1 cellular context compared by ENCODE assay signal in genomic region chr15:48147358-48147757, GRCh38.
TF ChIP-seq lines count a peak whose summit lies in the region.

No MANE protein-coding gene starts in this region.

TF ChIP-seq in GM12878, 131 proteins besides CTCF, POLR2A, EP300 and RAD21:
- no peak for TF ChIP-seq ZZZ3 (IDR thresholded peaks at IDR 0.05; ENCODE audit: control insufficient read depth, insufficient read length, low read depth)
- TF ChIP-seq ZNF207 (IDR thresholded peaks at IDR 0.05; ENCODE audit: borderline replicate concordance): no peak
- no peak for TF ChIP-seq ETV6 (conservative IDR thresholded peaks at IDR 0.05 in 1 of 2, IDR thresholded peaks at IDR 0.05 in 1 of 2; ENCODE audit: borderline replicate concordance in 1 of 2, low read depth in 1 of 2)
- no peak for TF ChIP-seq TARDBP (IDR thresholded peaks at IDR 0.05; ENCODE audit: borderline replicate concordance)
- no peak for TF ChIP-seq CBX3 (IDR thresholded peaks at IDR 0.05; ENCODE audit: borderline replicate concordance, low read depth)
- TF ChIP-seq ZNF274 (IDR thresholded peaks at IDR 0.05; ENCODE audit: insufficient read depth, insufficient read length): no peak
- TF ChIP-seq, protein P1, sequence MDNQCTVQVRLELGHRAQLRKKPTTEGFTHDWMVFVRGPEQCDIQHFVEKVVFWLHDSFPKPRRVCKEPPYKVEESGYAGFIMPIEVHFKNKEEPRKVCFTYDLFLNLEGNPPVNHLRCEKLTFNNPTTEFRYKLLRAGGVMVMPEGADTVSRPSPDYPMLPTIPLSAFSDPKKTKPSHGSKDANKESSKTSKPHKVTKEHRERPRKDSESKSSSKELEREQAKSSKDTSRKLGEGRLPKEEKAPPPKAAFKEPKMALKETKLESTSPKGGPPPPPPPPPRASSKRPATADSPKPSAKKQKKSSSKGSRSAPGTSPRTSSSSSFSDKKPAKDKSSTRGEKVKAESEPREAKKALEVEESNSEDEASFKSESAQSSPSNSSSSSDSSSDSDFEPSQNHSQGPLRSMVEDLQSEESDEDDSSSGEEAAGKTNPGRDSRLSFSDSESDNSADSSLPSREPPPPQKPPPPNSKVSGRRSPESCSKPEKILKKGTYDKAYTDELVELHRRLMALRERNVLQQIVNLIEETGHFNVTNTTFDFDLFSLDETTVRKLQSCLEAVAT (IDR thresholded peaks at IDR 0.05): no peak
- TF ChIP-seq CBFB (IDR thresholded peaks at IDR 0.05; ENCODE audit: low read depth): no peak
- TF ChIP-seq ASH2L (IDR thresholded peaks at IDR 0.05; ENCODE audit: borderline replicate concordance, low read depth): no peak
- no peak for TF ChIP-seq TBL1XR1 (IDR thresholded peaks at IDR 0.05; ENCODE audit: low read depth, low read length)
- no peak for TF ChIP-seq CHD2 (IDR thresholded peaks at IDR 0.05; ENCODE audit: borderline replicate concordance, low read depth, low read length)
- TF ChIP-seq, protein P2, sequence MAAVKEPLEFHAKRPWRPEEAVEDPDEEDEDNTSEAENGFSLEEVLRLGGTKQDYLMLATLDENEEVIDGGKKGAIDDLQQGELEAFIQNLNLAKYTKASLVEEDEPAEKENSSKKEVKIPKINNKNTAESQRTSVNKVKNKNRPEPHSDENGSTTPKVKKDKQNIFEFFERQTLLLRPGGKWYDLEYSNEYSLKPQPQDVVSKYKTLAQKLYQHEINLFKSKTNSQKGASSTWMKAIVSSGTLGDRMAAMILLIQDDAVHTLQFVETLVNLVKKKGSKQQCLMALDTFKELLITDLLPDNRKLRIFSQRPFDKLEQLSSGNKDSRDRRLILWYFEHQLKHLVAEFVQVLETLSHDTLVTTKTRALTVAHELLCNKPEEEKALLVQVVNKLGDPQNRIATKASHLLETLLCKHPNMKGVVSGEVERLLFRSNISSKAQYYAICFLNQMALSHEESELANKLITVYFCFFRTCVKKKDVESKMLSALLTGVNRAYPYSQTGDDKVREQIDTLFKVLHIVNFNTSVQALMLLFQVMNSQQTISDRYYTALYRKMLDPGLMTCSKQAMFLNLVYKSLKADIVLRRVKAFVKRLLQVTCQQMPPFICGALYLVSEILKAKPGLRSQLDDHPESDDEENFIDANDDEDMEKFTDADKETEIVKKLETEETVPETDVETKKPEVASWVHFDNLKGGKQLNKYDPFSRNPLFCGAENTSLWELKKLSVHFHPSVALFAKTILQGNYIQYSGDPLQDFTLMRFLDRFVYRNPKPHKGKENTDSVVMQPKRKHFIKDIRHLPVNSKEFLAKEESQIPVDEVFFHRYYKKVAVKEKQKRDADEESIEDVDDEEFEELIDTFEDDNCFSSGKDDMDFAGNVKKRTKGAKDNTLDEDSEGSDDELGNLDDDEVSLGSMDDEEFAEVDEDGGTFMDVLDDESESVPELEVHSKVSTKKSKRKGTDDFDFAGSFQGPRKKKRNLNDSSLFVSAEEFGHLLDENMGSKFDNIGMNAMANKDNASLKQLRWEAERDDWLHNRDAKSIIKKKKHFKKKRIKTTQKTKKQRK (IDR thresholded peaks at IDR 0.05; ENCODE audit: low read depth, low read length): no peak
- TF ChIP-seq HDAC2 (IDR thresholded peaks at IDR 0.05): no peak
- TF ChIP-seq KLF5 (IDR thresholded peaks at IDR 0.05; ENCODE audit: partially characterized antibody): no peak
- no peak for TF ChIP-seq EED (IDR thresholded peaks at IDR 0.05; ENCODE audit: low read depth)
- no peak for TF ChIP-seq USF2 (IDR thresholded peaks at IDR 0.05; ENCODE audit: borderline replicate concordance, low read depth, low read length)
- no peak for TF ChIP-seq HDGF (IDR thresholded peaks at IDR 0.05)
- TF ChIP-seq, protein P3, sequence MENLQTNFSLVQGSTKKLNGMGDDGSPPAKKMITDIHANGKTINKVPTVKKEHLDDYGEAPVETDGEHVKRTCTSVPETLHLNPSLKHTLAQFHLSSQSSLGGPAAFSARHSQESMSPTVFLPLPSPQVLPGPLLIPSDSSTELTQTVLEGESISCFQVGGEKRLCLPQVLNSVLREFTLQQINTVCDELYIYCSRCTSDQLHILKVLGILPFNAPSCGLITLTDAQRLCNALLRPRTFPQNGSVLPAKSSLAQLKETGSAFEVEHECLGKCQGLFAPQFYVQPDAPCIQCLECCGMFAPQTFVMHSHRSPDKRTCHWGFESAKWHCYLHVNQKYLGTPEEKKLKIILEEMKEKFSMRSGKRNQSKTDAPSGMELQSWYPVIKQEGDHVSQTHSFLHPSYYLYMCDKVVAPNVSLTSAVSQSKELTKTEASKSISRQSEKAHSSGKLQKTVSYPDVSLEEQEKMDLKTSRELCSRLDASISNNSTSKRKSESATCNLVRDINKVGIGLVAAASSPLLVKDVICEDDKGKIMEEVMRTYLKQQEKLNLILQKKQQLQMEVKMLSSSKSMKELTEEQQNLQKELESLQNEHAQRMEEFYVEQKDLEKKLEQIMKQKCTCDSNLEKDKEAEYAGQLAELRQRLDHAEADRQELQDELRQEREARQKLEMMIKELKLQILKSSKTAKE (IDR thresholded peaks at IDR 0.05; ENCODE audit: low read depth, poor library complexity, severe bottlenecking): no peak
TF ChIP-seq in GM12878: peak in this region for 0.
